ENCODE assay signal across 22 cellular contexts in genomic region chr16:1665829-1666228, GRCh38. TPM values are rescaled to one million over a fixed set of nuclear protein-coding genes. Genes with fewer than 3 reads are reported as not detected.
A peak's percentile ranks its signal among the peaks of the same experiment; 100 is the strongest.
DNase-seq lines count a peak whose midpoint lies in the region; ATAC-seq, FAIRE-seq and TF ChIP-seq lines count a peak whose summit lies in the region.
"Had no signal": no experiment of that assay in that cellular context is flagged by ENCODE, and none has a peak within 500 bp of the region (broad histone marks: within the 10 kb centered on the region; RNA-seq: fewer than 3 reads in every experiment).

No MANE protein-coding gene starts in this region.

- H3K27ac ChIP-seq in heart right ventricle (no peak overlapping the region), HEK293 (ENCODE audit: extremely low read depth, low read depth, low read length) (no peak overlapping the region), osteoblast (ENCODE audit: low read depth, low read length) (no peak overlapping the region), HepG2 (ENCODE audit: extremely low read length, insufficient read depth, low read length) (no peak overlapping the region)
- H3K27ac ChIP-seq: BLaER1 treated with 17β-estradiol and CSF1 and Interleukin-3, amounts not matched to agents 10 nM and 100 nM; C4-2B had no signal

- H2AFZ ChIP-seq in osteoblast (ENCODE audit: low read length) (no peak overlapping the region), HepG2 (ENCODE audit: low read length) (no peak overlapping the region)

- H4K20me1 ChIP-seq in osteoblast (ENCODE audit: insufficient read depth, low read length) (no peaks in the 10 kb centered on the region), HepG2 (ENCODE audit: insufficient read depth, low read length) (no peaks in the 10 kb centered on the region)

- ATAC-seq in Right ventricle myocardium superior (ENCODE audit: poor library complexity): no peak
- no peak for ATAC-seq in heart right ventricle
- no peak for ATAC-seq in HG02840 (IDR thresholded peaks at IDR 0.05; ENCODE audit: low FRiP score, unreplicated experiment)
- no peak for ATAC-seq in HepG2
- ATAC-seq: CD8-positive, alpha-beta T cell had no signal

- intact Hi-C loops in Right ventricle myocardium superior (cut with DNase I): no loop called here
- intact Hi-C loops in heart right ventricle (cut with DNase I): no loop called here
- intact Hi-C loops in HepG2 (cut with micrococcal nuclease; ENCODE audit: unreplicated experiment): no loop called here

- in situ Hi-C loops in HepG2 (cut with HindIII; ENCODE audit: extremely low pct_ligation_motif_present, low pct_unique_long_range_greater_than_20kb): no loop called here

- WGBS in heart right ventricle, 2 donors: 88 to 94% methylated on average over 14 to 15 of the region's 15 CpGs
- 100% methylated on average over 4 of the region's 15 CpGs for WGBS in HepG2 (ENCODE audit: low lambda C conversion rate)

- TF ChIP-seq CTCF in heart right ventricle (IDR thresholded peaks at IDR 0.05) (no peak), HEK293 (tag by site-specific recombination; IDR thresholded peaks at IDR 0.05) (no peak), osteoblast (IDR thresholded peaks at IDR 0.05; ENCODE audit: extremely low read depth, low read depth, low read length) (no peak), HepG2 (CRISPR knock-in tag; IDR thresholded peaks at IDR 0.05) (no peak)

- H3K9ac ChIP-seq in HepG2 (ENCODE audit: insufficient read depth, low read depth, low read length): no peak overlapping the region
- H3K9ac ChIP-seq: BLaER1 treated with 17β-estradiol and CSF1 and Interleukin-3, amounts not matched to agents 10 nM and 100 nM had no signal

- no TSS peak for BruUV-seq in HepG2 (replicated peaks; lab: Mats Ljungman, UMichigan)

- TF ChIP-seq EP300 in HepG2 (IDR thresholded peaks at IDR 0.05; ENCODE audit: low read depth in 2 of 2, low read length in 2 of 2) (no peak), HepG2 (CRISPR knock-in tag; IDR thresholded peaks at IDR 0.05; ENCODE audit: borderline replicate concordance) (no peak)

- TF ChIP-seq POLR2A in HepG2 (IDR thresholded peaks at IDR 0.05; ENCODE audit: insufficient read depth in 1 of 2, low read depth in 2 of 2, low read length in 2 of 2): no peak

- H3K27me3 ChIP-seq in heart right ventricle (no peaks in the 10 kb centered on the region), osteoblast (ENCODE audit: insufficient read depth, low read length) (no peaks in the 10 kb centered on the region), HepG2 (ENCODE audit: control insufficient read depth in 1 of 2, insufficient read depth in 2 of 2, low read length in 2 of 2) (no peaks in the 10 kb centered on the region)
- H3K27me3 ChIP-seq: BE2C; BLaER1 treated with 17β-estradiol and CSF1 and Interleukin-3, amounts not matched to agents 10 nM and 100 nM had no signal

- H3K79me2 ChIP-seq in osteoblast (ENCODE audit: insufficient read depth, low read length): no peaks in the 10 kb centered on the region
- H3K79me2 ChIP-seq in HepG2 (ENCODE audit: insufficient read depth, low read length): no peaks in the 10 kb centered on the region

- no peak overlapping the region for H3K4me3 ChIP-seq in heart right ventricle
- no peak overlapping the region for H3K4me3 ChIP-seq in HEK293 (ENCODE audit: low read depth, low read length)
- no peak overlapping the region for H3K4me3 ChIP-seq in osteoblast (ENCODE audit: insufficient read depth, low read length)
- H3K4me3 ChIP-seq in HepG2 (replicated peaks in 1 of 3; ENCODE audit: insufficient read depth in 1 of 3, low read depth in 2 of 3, low read length in 3 of 3): no peak overlapping the region
- H3K4me3 ChIP-seq: BLaER1 treated with 17β-estradiol and CSF1 and Interleukin-3, amounts not matched to agents 10 nM and 100 nM had no signal

- POLR2A ChIA-PET in HEK293 (lab: Yijun Ruan, JAX) (no interaction called here), HepG2 (lab: Yijun Ruan, JAX) (no interaction called here)

- no peak for TF ChIP-seq RAD21 in HepG2 (CRISPR knock-in tag; IDR thresholded peaks at IDR 0.05)

- H3K4me2 ChIP-seq in osteoblast (ENCODE audit: insufficient read depth, low read length) (no peak overlapping the region), HepG2 (ENCODE audit: low read depth, low read length) (no peak overlapping the region)
- H3K4me2 ChIP-seq: BLaER1 treated with 17β-estradiol and CSF1 and Interleukin-3, amounts not matched to agents 10 nM and 100 nM had no signal

- CTCF ChIA-PET in HEK293 (lab: Yijun Ruan, JAX): interaction anchor here (0.6 kb wide), 2 partner anchors 12 to 1178 kb away, joined by 3 to 4 read pairs; partner anchors contain the start of gene JPT2
- CTCF ChIA-PET in HepG2 (lab: Yijun Ruan, JAX; ENCODE audit: low intra/inter-chr PET ratio, low total read pairs): no interaction called here

- no peak for FAIRE-seq in HepG2 (lab: Jason Lieb, UNC)
- FAIRE-seq: A204.1, D721Med, G401.6, GM12891, GM19239 had no signal

- DNase-seq in Right ventricle myocardium superior (peak; percentile 35), heart right ventricle (no peak), osteoblast (ENCODE audit: insufficient read length, low spot score, missing footprints) (peak; percentile 38), HepG2 (ENCODE audit: low spot score) (no peak)
- DNase-seq: 8988T; ACHN; BE2C; Caco-2; Calu3; CD4-positive, alpha-beta T cell; CD8-positive, alpha-beta T cell; DMS79 treated with DMSO at 0.1 percent for 48 hours; GF-D8 had no signal

- H3K4me1 ChIP-seq in heart right ventricle: no peaks in the 10 kb centered on the region
- H3K4me1 ChIP-seq in HEK293 (ENCODE audit: control insufficient read depth, insufficient read depth, low read length): no peaks in the 10 kb centered on the region
- no peaks in the 10 kb centered on the region for H3K4me1 ChIP-seq in osteoblast (ENCODE audit: insufficient read depth, low read length)
- no peaks in the 10 kb centered on the region for H3K4me1 ChIP-seq in HepG2 (ENCODE audit: insufficient read depth, low read length)
- H3K4me1 ChIP-seq: BE2C; BLaER1 treated with 17β-estradiol and CSF1 and Interleukin-3, amounts not matched to agents 10 nM and 100 nM; Caco-2 had no signal

- H3K36me3 ChIP-seq in heart right ventricle: peaks cover 10 to 97% (median 87%) of the 10 kb centered on the region in 9 donors
- H3K36me3 ChIP-seq in HEK293 (ENCODE audit: control insufficient read depth in 2 of 2, insufficient read depth in 1 of 2, low read length in 2 of 2): peaks cover 10 to 92% of the 10 kb centered on the region in 2 experiments
- peaks cover 79% of the 10 kb centered on the region for H3K36me3 ChIP-seq in osteoblast (ENCODE audit: insufficient read depth, low read length)
- H3K36me3 ChIP-seq in HepG2 (replicated peaks in 1 of 2; ENCODE audit: control insufficient read depth in 1 of 2, insufficient read depth in 2 of 2, low read length in 2 of 2): peaks cover 32 to 89% of the 10 kb centered on the region in 2 experiments

- no peaks in the 10 kb centered on the region for H3K9me3 ChIP-seq in heart right ventricle
- no peaks in the 10 kb centered on the region for H3K9me3 ChIP-seq in HEK293 (ENCODE audit: control insufficient read depth, insufficient read depth, low read depth, low read length)
- no peaks in the 10 kb centered on the region for H3K9me3 ChIP-seq in osteoblast (ENCODE audit: low read depth, low read length)
- H3K9me3 ChIP-seq in HepG2 (ENCODE audit: low read length): no peaks in the 10 kb centered on the region
- H3K9me3 ChIP-seq: BE2C; BLaER1 treated with 17β-estradiol and CSF1 and Interleukin-3, amounts not matched to agents 10 nM and 100 nM; Caco-2 had no signal

RNA-seq across cellular contexts. Expression of gene JPT2, which starts 12.2 kb away (rescaled TPM):
- total RNA-seq in Right ventricle myocardium superior (30.6 TPM), heart right ventricle (10 to 100 TPM; 20.2 to 57.5 (median 32.2) TPM), osteoblast (22.8 and 26.2 TPM in 2 replicates), HepG2 (2016; rRNA removed; fragmentation: Illumina TruSeq; extraction: Trizol) (89.4 and 127 TPM in 2 replicates)
- polyA plus RNA-seq in heart right ventricle (10 to 100 TPM; 10.0 to 38.1 TPM), HepG2 (2011; rRNA removed) (52.5 and 53.5 TPM in 2 replicates)
- 11.5 and 13.4 TPM in 2 replicates for total RNA-seq in HepG2 (2016; cell fraction: cytosol; rRNA removed; fragmentation: Illumina TruSeq; extraction: Trizol; ENCODE audit: low read depth)
- 91.5 and 117 TPM in 2 replicates for total RNA-seq in HepG2 (2016; cell fraction: insoluble cytoplasmic fraction; rRNA removed; fragmentation: Illumina TruSeq; extraction: Trizol)
- 52.3 and 54.3 TPM in 2 replicates for total RNA-seq in HepG2 (2016; cell fraction: membrane; rRNA removed; fragmentation: Illumina TruSeq; extraction: Trizol)
- total RNA-seq in HepG2 (2016; cell fraction: nucleus; rRNA removed; fragmentation: Illumina TruSeq; extraction: Trizol): 37.4 and 43.4 TPM in 2 replicates
- 36.8 and 43.8 TPM in 2 replicates for polyA plus RNA-seq in HepG2 (2011; cell fraction: cytosol; rRNA removed)
- 36.7 and 43.7 TPM in 2 replicates for polyA plus RNA-seq in HepG2 (2011; cell fraction: nucleus; rRNA removed)
- 50.1 and 68.5 TPM in 2 replicates for polyA plus RNA-seq in HepG2 (2012)
- polyA plus RNA-seq in HepG2 (2016; cell fraction: cytosol; fragmentation: Illumina TruSeq; extraction: Trizol; ENCODE audit: low read depth): 14.3 TPM in 2 replicates
- 154 and 168 TPM in 2 replicates for polyA plus RNA-seq in HepG2 (2016; cell fraction: insoluble cytoplasmic fraction; fragmentation: Illumina TruSeq; extraction: Trizol; ENCODE audit: low read depth)
- 39.8 and 39.9 TPM in 2 replicates for polyA plus RNA-seq in HepG2 (2016; cell fraction: membrane; fragmentation: Illumina TruSeq; extraction: Trizol; ENCODE audit: low read depth)
- 63.6 and 72.2 TPM in 2 replicates for polyA plus RNA-seq in HepG2 (2016; cell fraction: nucleus; fragmentation: Illumina TruSeq; extraction: Trizol; ENCODE audit: insufficient read depth, low read depth)
- 35.4 and 60.1 TPM in 2 replicates for polyA minus RNA-seq in HepG2 (2011; rRNA and poly(A)+ RNA removed; ENCODE audit: low replicate concordance)
- polyA minus RNA-seq in HepG2 (2011; cell fraction: cytosol; rRNA and poly(A)+ RNA removed): 24.4 and 29.2 TPM in 2 replicates
- 24.2 and 25.5 TPM in 2 replicates for polyA minus RNA-seq in HepG2 (2011; cell fraction: nucleus; rRNA and poly(A)+ RNA removed)

RNA-seq across cellular contexts. Expression of gene MAPK8IP3, which starts 40.2 kb away (rescaled TPM):
- total RNA-seq in Right ventricle myocardium superior: 61.4 TPM
- total RNA-seq in heart right ventricle: 10 to 100 TPM; 61.3 to 96.0 (median 71.7) TPM
- 100 to 1,000 TPM in 1 of 2 donors, 10 to 100 TPM in 1; 31.2 to 126 TPM for polyA plus RNA-seq in heart right ventricle
- total RNA-seq in osteoblast: 64.1 and 71.0 TPM in 2 replicates
- 3.6 and 25.1 TPM in 2 replicates for total RNA-seq in HepG2 (2016; rRNA removed; fragmentation: Illumina TruSeq; extraction: Trizol)
- total RNA-seq in HepG2 (2016; cell fraction: cytosol; rRNA removed; fragmentation: Illumina TruSeq; extraction: Trizol; ENCODE audit: low read depth): 9.0 and 11.0 TPM in 2 replicates
- 3.3 and 29.8 TPM in 2 replicates for total RNA-seq in HepG2 (2016; cell fraction: insoluble cytoplasmic fraction; rRNA removed; fragmentation: Illumina TruSeq; extraction: Trizol)
- 3.8 and 4.5 TPM in 2 replicates for total RNA-seq in HepG2 (2016; cell fraction: membrane; rRNA removed; fragmentation: Illumina TruSeq; extraction: Trizol)
- 45.6 and 52.7 TPM in 2 replicates for total RNA-seq in HepG2 (2016; cell fraction: nucleus; rRNA removed; fragmentation: Illumina TruSeq; extraction: Trizol)
- polyA plus RNA-seq in HepG2 (2011; rRNA removed): 41.7 and 65.8 TPM in 2 replicates
- polyA plus RNA-seq in HepG2 (2011; cell fraction: cytosol; rRNA removed): 5.6 and 10.1 TPM in 2 replicates
- polyA plus RNA-seq in HepG2 (2011; cell fraction: nucleus; rRNA removed): 653 and 865 TPM in 2 replicates
- polyA plus RNA-seq in HepG2 (2012): 43.5 and 49.9 TPM in 2 replicates
- 0.76 and 0.97 TPM in 2 replicates for polyA plus RNA-seq in HepG2 (2016; cell fraction: cytosol; fragmentation: Illumina TruSeq; extraction: Trizol; ENCODE audit: low read depth)
- polyA plus RNA-seq in HepG2 (2016; cell fraction: insoluble cytoplasmic fraction; fragmentation: Illumina TruSeq; extraction: Trizol; ENCODE audit: low read depth): 3.3 and 4.5 TPM in 2 replicates
- polyA plus RNA-seq in HepG2 (2016; cell fraction: membrane; fragmentation: Illumina TruSeq; extraction: Trizol; ENCODE audit: low read depth): 1.8 and 2.1 TPM in 2 replicates
- 244 and 279 TPM in 2 replicates for polyA plus RNA-seq in HepG2 (2016; cell fraction: nucleus; fragmentation: Illumina TruSeq; extraction: Trizol; ENCODE audit: insufficient read depth, low read depth)
- 15.0 and 33.9 TPM in 2 replicates for polyA minus RNA-seq in HepG2 (2011; rRNA and poly(A)+ RNA removed; ENCODE audit: low replicate concordance)
- 4.7 and 4.8 TPM in 2 replicates for polyA minus RNA-seq in HepG2 (2011; cell fraction: cytosol; rRNA and poly(A)+ RNA removed)
- 92.2 and 93.0 TPM in 2 replicates for polyA minus RNA-seq in HepG2 (2011; cell fraction: nucleus; rRNA and poly(A)+ RNA removed)

RNA-seq across cellular contexts. Expression of gene CRAMP1, which starts 53.7 kb away (rescaled TPM):
- total RNA-seq in Right ventricle myocardium superior: 10.0 TPM
- 10 to 100 TPM in 8 of 10 donors, 1 to 10 TPM in 2; 9.5 to 13.8 (median 10.7) TPM for total RNA-seq in heart right ventricle
- polyA plus RNA-seq in heart right ventricle: 10 to 100 TPM in 1 of 2 donors, 1 to 10 TPM in 1; 3.2 to 10.0 TPM
- 9.7 and 11.2 TPM in 2 replicates for total RNA-seq in osteoblast
- total RNA-seq in HepG2 (2016; rRNA removed; fragmentation: Illumina TruSeq; extraction: Trizol): 6.6 and 6.8 TPM in 2 replicates
- 4.6 and 4.8 TPM in 2 replicates for total RNA-seq in HepG2 (2016; cell fraction: cytosol; rRNA removed; fragmentation: Illumina TruSeq; extraction: Trizol; ENCODE audit: low read depth)
- 4.8 and 6.7 TPM in 2 replicates for total RNA-seq in HepG2 (2016; cell fraction: insoluble cytoplasmic fraction; rRNA removed; fragmentation: Illumina TruSeq; extraction: Trizol)
- 3.4 and 4.3 TPM in 2 replicates for total RNA-seq in HepG2 (2016; cell fraction: membrane; rRNA removed; fragmentation: Illumina TruSeq; extraction: Trizol)
- total RNA-seq in HepG2 (2016; cell fraction: nucleus; rRNA removed; fragmentation: Illumina TruSeq; extraction: Trizol): 8.4 and 8.5 TPM in 2 replicates
- 9.7 and 13.0 TPM in 2 replicates for polyA plus RNA-seq in HepG2 (2011; rRNA removed)
- polyA plus RNA-seq in HepG2 (2011; cell fraction: cytosol; rRNA removed): 5.7 and 6.6 TPM in 2 replicates
- 25.2 and 30.8 TPM in 2 replicates for polyA plus RNA-seq in HepG2 (2011; cell fraction: nucleus; rRNA removed)
- 6.5 and 9.3 TPM in 2 replicates for polyA plus RNA-seq in HepG2 (2012)
- polyA plus RNA-seq in HepG2 (2016; cell fraction: cytosol; fragmentation: Illumina TruSeq; extraction: Trizol; ENCODE audit: low read depth): 0.15 and 0.21 TPM in 2 replicates
- 3.6 and 5.5 TPM in 2 replicates for polyA plus RNA-seq in HepG2 (2016; cell fraction: insoluble cytoplasmic fraction; fragmentation: Illumina TruSeq; extraction: Trizol; ENCODE audit: low read depth)
- polyA plus RNA-seq in HepG2 (2016; cell fraction: membrane; fragmentation: Illumina TruSeq; extraction: Trizol; ENCODE audit: low read depth): 0.46 and 0.65 TPM in 2 replicates
- 24.3 and 25.2 TPM in 2 replicates for polyA plus RNA-seq in HepG2 (2016; cell fraction: nucleus; fragmentation: Illumina TruSeq; extraction: Trizol; ENCODE audit: insufficient read depth, low read depth)
- polyA minus RNA-seq in HepG2 (2011; rRNA and poly(A)+ RNA removed; ENCODE audit: low replicate concordance): 18.6 and 18.8 TPM in 2 replicates
- polyA minus RNA-seq in HepG2 (2011; cell fraction: cytosol; rRNA and poly(A)+ RNA removed): 7.2 and 8.2 TPM in 2 replicates
- polyA minus RNA-seq in HepG2 (2011; cell fraction: nucleus; rRNA and poly(A)+ RNA removed): 9.7 and 13.7 TPM in 2 replicates

RNA-seq across cellular contexts. Expression of gene IFT140, which starts 54.0 kb away (rescaled TPM):
- total RNA-seq in Right ventricle myocardium superior (8.4 TPM), heart right ventricle (10 to 100 TPM in 2 of 10 donors, 1 to 10 TPM in 8; 4.7 to 11.9 (median 8.0) TPM), osteoblast (37.1 and 38.0 TPM in 2 replicates), HepG2 (2016; rRNA removed; fragmentation: Illumina TruSeq; extraction: Trizol) (7.8 and 9.5 TPM in 2 replicates)
- polyA plus RNA-seq in heart right ventricle (1 to 10 TPM; 6.8 to 9.2 TPM), HepG2 (2011; rRNA removed) (5.8 and 7.0 TPM in 2 replicates)
- total RNA-seq in HepG2 (2016; cell fraction: cytosol; rRNA removed; fragmentation: Illumina TruSeq; extraction: Trizol; ENCODE audit: low read depth): 2.3 and 2.6 TPM in 2 replicates
- total RNA-seq in HepG2 (2016; cell fraction: insoluble cytoplasmic fraction; rRNA removed; fragmentation: Illumina TruSeq; extraction: Trizol): 7.1 and 10.5 TPM in 2 replicates
- 3.8 TPM in 2 replicates for total RNA-seq in HepG2 (2016; cell fraction: membrane; rRNA removed; fragmentation: Illumina TruSeq; extraction: Trizol)
- 11.8 and 12.8 TPM in 2 replicates for total RNA-seq in HepG2 (2016; cell fraction: nucleus; rRNA removed; fragmentation: Illumina TruSeq; extraction: Trizol)
- polyA plus RNA-seq in HepG2 (2011; cell fraction: cytosol; rRNA removed): 2.9 and 4.1 TPM in 2 replicates
- polyA plus RNA-seq in HepG2 (2011; cell fraction: nucleus; rRNA removed): 37.4 and 49.4 TPM in 2 replicates
- 6.3 and 6.8 TPM in 2 replicates for polyA plus RNA-seq in HepG2 (2012)
- polyA plus RNA-seq in HepG2 (2016; cell fraction: cytosol; fragmentation: Illumina TruSeq; extraction: Trizol; ENCODE audit: low read depth): 0.67 and 0.86 TPM in 2 replicates
- 3.7 and 5.8 TPM in 2 replicates for polyA plus RNA-seq in HepG2 (2016; cell fraction: insoluble cytoplasmic fraction; fragmentation: Illumina TruSeq; extraction: Trizol; ENCODE audit: low read depth)
- 1.1 and 1.2 TPM in 2 replicates for polyA plus RNA-seq in HepG2 (2016; cell fraction: membrane; fragmentation: Illumina TruSeq; extraction: Trizol; ENCODE audit: low read depth)
- polyA plus RNA-seq in HepG2 (2016; cell fraction: nucleus; fragmentation: Illumina TruSeq; extraction: Trizol; ENCODE audit: insufficient read depth, low read depth): 22.2 TPM in 2 replicates
- polyA minus RNA-seq in HepG2 (2011; rRNA and poly(A)+ RNA removed; ENCODE audit: low replicate concordance): 16.9 and 18.0 TPM in 2 replicates
- polyA minus RNA-seq in HepG2 (2011; cell fraction: cytosol; rRNA and poly(A)+ RNA removed): 3.3 and 3.7 TPM in 2 replicates
- 21.0 and 26.9 TPM in 2 replicates for polyA minus RNA-seq in HepG2 (2011; cell fraction: nucleus; rRNA and poly(A)+ RNA removed)

Comparison
In these comparisons a context has a peak if more than half of its experiments do, and no peak if none do; other contexts are left out.
1. DNase-seq: peak in Right ventricle myocardium superior (single experiment) and osteoblast (single experiment); none in heart right ventricle (0 of 2) and HepG2 (single experiment).